In genomic region chr12:55848487-55849224, GRCh38 we compare ENCODE assay signal across 9 cellular contexts. TPM values are rescaled to one million over a fixed set of nuclear protein-coding genes. Genes with fewer than 3 reads are reported as not detected.
DNase-seq lines count a peak whose midpoint lies in the region; ATAC-seq and TF ChIP-seq lines count a peak whose summit lies in the region.
"Not testable (repeated sequence)": the region's sequence is repeated elsewhere in the genome, so short reads cannot be mapped to it uniquely, and the experiment has no call there.
"Had no signal": no experiment of that assay in that cellular context is flagged by ENCODE, and none has a peak within 500 bp of the region (broad histone marks: within the 10 kb centered on the region; RNA-seq: fewer than 3 reads in every experiment).

No MANE protein-coding gene starts in this region.

- H3K4me3 ChIP-seq in HEK293 (ENCODE audit: low read depth, low read length); liver (ENCODE audit: low read depth in 1 of 3, low read length in 3 of 3): not testable (repeated sequence)
- H3K4me3 ChIP-seq in WI38 (ENCODE audit: low read depth, low read length): peak overlapping the region; percentile 33; the same call in 1 of the 2 replicates
- H3K4me3 ChIP-seq in gastroesophageal sphincter: peak overlapping the region in 1 of 2 donors; percentile 19
- peak overlapping the region; percentile 19 for H3K4me3 ChIP-seq in ovary
- H3K4me3 ChIP-seq in spleen: peak overlapping the region in 1 of 8 donors; percentile 11
- H3K4me3 ChIP-seq in vagina: peak overlapping the region in 1 of 2 donors; percentile 15

- not testable (repeated sequence) for DNase-seq in chondrocyte (ENCODE audit: low spot score); spleen; vagina (ENCODE audit: extremely low spot score in 2 of 2)
- DNase-seq in ovary: peak in 1 of 5 donors; percentile 40

- not testable (repeated sequence) for TF ChIP-seq RAD21 in liver (IDR thresholded peaks at IDR 0.05)

- peaks cover 29% of the 10 kb centered on the region for H3K27me3 ChIP-seq in gastroesophageal sphincter
- not testable (repeated sequence) for H3K27me3 ChIP-seq in liver (ENCODE audit: control insufficient read depth in 4 of 4, insufficient read depth in 4 of 4, low read length in 3 of 4); ovary; spleen (replicated peaks in 1 of 7); vagina

- not testable (repeated sequence) for H3K27ac ChIP-seq in HEK293 (ENCODE audit: extremely low read depth, low read depth, low read length)
- H3K27ac ChIP-seq in gastroesophageal sphincter (peak overlapping the region; percentile 83 to 90 (median 86)), liver (ENCODE audit: low read depth in 1 of 2, low read length in 2 of 2) (peak overlapping the region; percentile 60 to 64), ovary (peak overlapping the region; percentile 69 to 72), spleen (peak overlapping the region in 7 of 8 donors; percentile 51 to 91 (median 86)), vagina (peak overlapping the region; percentile 86)

- H3K4me1 Mint-ChIP-seq in chondrocyte (ENCODE audit: low read depth): peaks cover 59% of the 10 kb centered on the region

- H3K4me3 Mint-ChIP-seq in chondrocyte (ENCODE audit: unreplicated experiment): peak overlapping the region; percentile 22

- H3K36me3 ChIP-seq in HEK293 (ENCODE audit: control insufficient read depth in 2 of 2, insufficient read depth in 1 of 2, low read length in 2 of 2); gastroesophageal sphincter; liver (ENCODE audit: control insufficient read depth in 4 of 4, insufficient read depth in 3 of 4, low read depth in 1 of 4, low read length in 3 of 4); ovary; spleen; vagina: not testable (repeated sequence)

- ATAC-seq in gastroesophageal sphincter: not testable (repeated sequence)

- not testable (repeated sequence) for H3K36me3 Mint-ChIP-seq in chondrocyte (ENCODE audit: low read depth)

- WGBS in gastroesophageal sphincter (ENCODE audit: low coverage in 1 of 2), 2 donors: 69 to 70% methylated on average over 2 to 7 of the region's 17 CpGs
- WGBS in liver: 77% methylated on average over 17 of the region's 17 CpGs
- WGBS in ovary, 3 donors: 59 to 68% (median 62%) methylated on average over 17 of the region's 17 CpGs
- WGBS in spleen, 5 donors: 70 to 76% (median 73%) methylated on average over 17 of the region's 17 CpGs

- H3K27ac Mint-ChIP-seq in chondrocyte (ENCODE audit: unreplicated experiment): peak overlapping the region; percentile 100

- not testable (repeated sequence) for TF ChIP-seq CTCF in HEK293 (tag by site-specific recombination; IDR thresholded peaks at IDR 0.05); WI38 (IDR thresholded peaks at IDR 0.05; ENCODE audit: low read depth, low read length); chondrocyte (IDR thresholded peaks at IDR 0.05); gastroesophageal sphincter (IDR thresholded peaks at IDR 0.05); liver (IDR thresholded peaks at IDR 0.05; ENCODE audit: low read depth, low read length, missing input control); ovary (IDR thresholded peaks at IDR 0.05); spleen (IDR thresholded peaks at IDR 0.05 in 8 of 11, conservative IDR thresholded peaks at IDR 0.05 in 3 of 11); vagina (IDR thresholded peaks at IDR 0.05)

- TF ChIP-seq POLR2A in gastroesophageal sphincter (IDR thresholded peaks at IDR 0.05); ovary (IDR thresholded peaks at IDR 0.05); spleen (IDR thresholded peaks at IDR 0.05); vagina (IDR thresholded peaks at IDR 0.05): not testable (repeated sequence)

- H3K9me3 Mint-ChIP-seq in chondrocyte (ENCODE audit: low read depth): not testable (repeated sequence)

- POLR2A ChIA-PET in HEK293 (lab: Yijun Ruan, JAX): interaction anchor here (2.2 to 2.7 kb wide), 2 partner anchors 19 to 31 kb away, joined by 14 to 21 read pairs; partner anchors contain the start of genes DNAJC14, ORMDL2 and SARNP

- not testable (repeated sequence) for TF ChIP-seq EP300 in gastroesophageal sphincter (IDR thresholded peaks at IDR 0.05); ovary (IDR thresholded peaks at IDR 0.05)

- H3K27me3 Mint-ChIP-seq in chondrocyte (ENCODE audit: low read depth): not testable (repeated sequence)

- not testable (repeated sequence) for H3K4me1 ChIP-seq in HEK293 (ENCODE audit: control insufficient read depth, insufficient read depth, low read length); liver (ENCODE audit: control insufficient read depth in 4 of 4, insufficient read depth in 4 of 4, low read length in 3 of 4); ovary (ENCODE audit: insufficient read depth)
- H3K4me1 ChIP-seq in gastroesophageal sphincter (peaks cover 0 to 22% (median 10%) of the 10 kb centered on the region in 3 donors), spleen (peaks cover 0 to 40% (median 11%) of the 10 kb centered on the region in 6 donors), vagina (peaks cover 15% of the 10 kb centered on the region)

- intact Hi-C loops in ovary (cut with DNase I): loop anchor here in 1 of 4 donors (5.0 kb wide), 1 partner anchor 84 kb away; the partner anchor contains the start of gene DGKA
- intact Hi-C loops in spleen (cut with DNase I; ENCODE audit: low total_unique reads); vagina (cut with DNase I): not testable (repeated sequence)

- CTCF ChIA-PET in HEK293 (lab: Yijun Ruan, JAX): interaction anchor here (0.9 kb wide), 1 partner anchor 78 kb away, joined by 3 read pairs; no protein-coding TSS in a partner anchor

- not testable (repeated sequence) for H3K9ac ChIP-seq in liver (ENCODE audit: low read depth in 1 of 2, low read length in 2 of 2)

- not testable (repeated sequence) for H3K9me3 ChIP-seq in HEK293 (ENCODE audit: control insufficient read depth, insufficient read depth, low read depth, low read length); gastroesophageal sphincter; liver (ENCODE audit: control insufficient read depth in 4 of 4, low read length in 3 of 4); ovary; spleen; vagina

TF ChIP-seq in HEK293, 187 proteins besides CTCF, POLR2A, EP300 and RAD21:
- 0 out of 2 replicates have a peak, but pooled peaks have one; percentile 17 for TF ChIP-seq GLIS2 (tag by site-specific recombination; IDR thresholded peaks at IDR 0.05)
- peak; percentile 77 for TF ChIP-seq SCRT2 (tag by site-specific recombination; IDR thresholded peaks at IDR 0.05)
- TF ChIP-seq SCRT1 (tag by site-specific recombination; IDR thresholded peaks at IDR 0.05; ENCODE audit: borderline replicate concordance): 0 out of 2 replicates have a peak, but pooled peaks have one; percentile 24

RNA-seq across cellular contexts. Expression of gene MMP19, which starts 5.9 kb away (rescaled TPM):
- total RNA-seq in chondrocyte (12.9 to 17.8 TPM (median 16.1 TPM) in 3 replicates), gastroesophageal sphincter (10 to 100 TPM in 1 of 4 donors, 1 to 10 TPM in 3; 1.4 to 29.5 (median 7.2) TPM), liver (1 to 10 TPM; 1.1 TPM), ovary (10 to 100 TPM in 6 of 7 donors, 1 to 10 TPM in 1; 3.6 to 42.7 (median 23.3) TPM), spleen (100 to 1,000 TPM in 1 of 7 donors, 10 to 100 TPM in 6; 28.1 to 100 (median 72.2) TPM), vagina (21.6 TPM)
- polyA plus RNA-seq in liver (1 to 10 TPM; 1.6 to 2.4 TPM), ovary (10 to 100 TPM; 11.3 to 23.3 TPM), spleen (10 to 100 TPM in 2 of 3 donors, 1 to 10 TPM in 1; 7.9 to 13.7 (median 10.5) TPM)
- total RNA-seq: activated CD8-positive, alpha-beta memory T cell treated with anti-CD3 and anti-CD28 coated beads for 36 hours had no signal

RNA-seq across cellular contexts. Expression of gene DNAJC14, which starts 19.3 kb away (rescaled TPM):
- total RNA-seq in chondrocyte (28.3 to 34.3 TPM (median 29.5 TPM) in 3 replicates), gastroesophageal sphincter (10 to 100 TPM; 16.8 to 38.8 (median 29.0) TPM), liver (10 to 100 TPM; 15.4 to 22.0 TPM), ovary (10 to 100 TPM; 15.7 to 32.8 (median 23.0) TPM), spleen (10 to 100 TPM; 28.2 to 45.0 (median 36.9) TPM), vagina (29.2 TPM)
- polyA plus RNA-seq in liver (10 to 100 TPM in 1 of 2 donors, 1 to 10 TPM in 1; 4.8 to 11.9 TPM), ovary (10 to 100 TPM; 19.3 to 26.8 TPM), spleen (10 to 100 TPM; 10.6 to 23.3 (median 13.5) TPM)

RNA-seq across cellular contexts. Expression of gene ORMDL2, which starts 30.8 kb away (rescaled TPM):
- 31.4 to 32.9 TPM (median 32.1 TPM) in 3 replicates for total RNA-seq in chondrocyte
- 10 to 100 TPM in 3 of 4 donors, 1 to 10 TPM in 1; 9.2 to 13.1 (median 11.9) TPM for total RNA-seq in gastroesophageal sphincter
- total RNA-seq in liver: 10 to 100 TPM; 12.8 to 13.1 TPM
- 10 to 100 TPM; 35.7 to 54.2 TPM for polyA plus RNA-seq in liver
- 10 to 100 TPM in 6 of 7 donors, 1 to 10 TPM in 1; 8.6 to 38.9 (median 20.8) TPM for total RNA-seq in ovary
- polyA plus RNA-seq in ovary: 10 to 100 TPM; 15.7 to 35.5 TPM
- total RNA-seq in spleen: 10 to 100 TPM; 18.8 to 34.6 (median 27.9) TPM
- polyA plus RNA-seq in spleen: 10 to 100 TPM; 21.7 to 28.9 (median 28.1) TPM
- total RNA-seq in vagina: 9.8 TPM

RNA-seq across cellular contexts. Expression of gene SARNP, which starts 31.1 kb away (rescaled TPM):
- total RNA-seq in chondrocyte (54.0 to 58.8 TPM (median 58.7 TPM) in 3 replicates), gastroesophageal sphincter (10 to 100 TPM; 50.3 to 90.5 (median 63.3) TPM), liver (10 to 100 TPM; 19.1 to 29.5 TPM), ovary (10 to 100 TPM; 48.0 to 60.8 (median 58.6) TPM), spleen (10 to 100 TPM; 40.0 to 74.1 (median 46.3) TPM), vagina (33.1 TPM)
- polyA plus RNA-seq in liver (10 to 100 TPM; 21.7 to 34.2 TPM), ovary (10 to 100 TPM; 71.6 to 89.3 TPM), spleen (10 to 100 TPM; 72.4 to 97.6 (median 78.4) TPM)
